Comparison of ENCODE assay signal across 15 cellular contexts in the genomic region with DNA sequence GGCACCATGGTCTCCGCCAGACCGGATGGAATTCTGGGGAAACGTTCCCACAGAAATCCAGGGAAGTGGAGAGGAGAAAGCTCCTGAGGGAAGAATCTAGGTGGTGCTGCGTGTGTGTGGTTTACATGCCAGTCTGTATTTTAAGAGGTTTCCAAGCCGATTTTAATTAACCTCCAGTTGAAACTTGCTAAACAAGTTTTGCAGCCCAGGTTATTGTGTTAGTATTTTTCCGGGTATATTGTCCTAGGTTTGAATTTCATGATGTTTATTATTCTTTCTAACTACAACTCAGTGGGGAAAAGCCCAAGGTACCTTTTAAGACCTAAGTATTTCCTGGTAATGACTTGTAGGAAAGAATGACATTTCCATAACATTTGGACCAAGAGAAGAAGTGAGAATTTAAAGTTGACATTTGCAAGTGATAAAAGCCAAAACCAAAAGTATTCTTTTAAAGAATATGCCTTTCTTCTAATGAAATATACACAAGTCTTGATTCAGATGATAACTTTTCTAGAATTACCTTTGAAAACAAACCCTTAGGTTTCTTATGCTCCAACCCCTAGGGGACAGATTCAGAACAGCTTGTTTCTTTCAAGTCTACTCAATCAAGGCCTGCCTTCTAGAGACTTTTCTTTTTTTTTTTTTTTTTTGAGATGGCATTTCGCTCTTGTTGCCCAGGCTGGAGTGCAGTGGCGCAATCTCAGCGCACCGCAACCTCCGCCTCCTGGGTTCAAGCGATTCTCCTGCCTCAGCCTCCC. TPM values are rescaled to one million over a fixed set of nuclear protein-coding genes. Genes with fewer than 3 reads are reported as not detected.
A peak's percentile ranks its signal among the peaks of the same experiment; 100 is the strongest.
DNase-seq lines count a peak whose midpoint lies in the region; ATAC-seq, FAIRE-seq and TF ChIP-seq lines count a peak whose summit lies in the region.
"Had no signal": no experiment of that assay in that cellular context is flagged by ENCODE, and none has a peak within 500 bp of the region (broad histone marks: within the 10 kb centered on the region; RNA-seq: fewer than 3 reads in every experiment).

No MANE protein-coding gene starts in this region.

- H3K9me3 ChIP-seq in A549: no peaks in the 10 kb centered on the region
- no peaks in the 10 kb centered on the region for H3K9me3 ChIP-seq in H9 (ENCODE audit: control insufficient read depth, low read depth, low read length)
- no peaks in the 10 kb centered on the region for H3K9me3 ChIP-seq in K562 (replicated peaks; ENCODE audit: control insufficient read depth, insufficient read depth, low read depth, low read length)
- no peaks in the 10 kb centered on the region for H3K9me3 ChIP-seq in SJCRH30 (replicated peaks)
- H3K9me3 ChIP-seq: BLaER1 treated with 17β-estradiol and CSF1 and Interleukin-3, amounts not matched to agents 10 nM and 100 nM; gastrocnemius medialis had no signal

- TF ChIP-seq EP300 in A549 (IDR thresholded peaks at IDR 0.05) (no peak), K562 (IDR thresholded peaks at IDR 0.05; ENCODE audit: low read length) (no peak)

- no peak overlapping the region for H4K8ac ChIP-seq in H9 (replicated peaks; ENCODE audit: insufficient read length, low read depth, low read length)

- no peak overlapping the region for H3K9ac ChIP-seq in H9 (ENCODE audit: extremely low read depth, insufficient read length, low read length)
- no peak overlapping the region for H3K9ac ChIP-seq in K562 (ENCODE audit: insufficient read depth in 1 of 2, low read depth in 2 of 2, low read length in 2 of 2)
- H3K9ac ChIP-seq: BLaER1 treated with 17β-estradiol and CSF1 and Interleukin-3, amounts not matched to agents 10 nM and 100 nM; KMS-11 had no signal

- peaks cover 29 to 35% of the 10 kb centered on the region in 2 experiments for H3K4me1 Mint-ChIP-seq in H9
- H3K4me1 Mint-ChIP-seq in mesothelial cell of epicardium: peaks cover 51% of the 10 kb centered on the region

- H3K18ac ChIP-seq in H9 (ENCODE audit: insufficient read length, low read depth, low read length): no peak overlapping the region

- H2AFZ ChIP-seq in H9 (ENCODE audit: low read length) (no peak overlapping the region), K562 (ENCODE audit: low read depth, low read length) (no peak overlapping the region)

- no peak overlapping the region for H2BK15ac ChIP-seq in H9 (ENCODE audit: low read depth, low read length)

- H3K4me3 Mint-ChIP-seq in H9: no peak overlapping the region
- H3K4me3 Mint-ChIP-seq in mesothelial cell of epicardium: no peak overlapping the region

- H2BK12ac ChIP-seq in H9 (ENCODE audit: insufficient read length, low read depth, low read length): no peak overlapping the region

- H4K91ac ChIP-seq in H9 (ENCODE audit: insufficient read length, low read depth, low read length): no peak overlapping the region

- H3K4me3 ChIP-seq in A549 (no peak overlapping the region), K562 (no peak overlapping the region), SJCRH30 (no peak overlapping the region)
- H3K4me3 ChIP-seq: BLaER1 treated with 17β-estradiol and CSF1 and Interleukin-3, amounts not matched to agents 10 nM and 100 nM; cardiac muscle cell; gastrocnemius medialis had no signal

- no peak overlapping the region for H2BK20ac ChIP-seq in H9 (ENCODE audit: low read depth, low read length, poor library complexity, severe bottlenecking)

- DNase-seq in A549 (ENCODE audit: low read depth in 1 of 2, low spot score in 1 of 2): no peak
- no peak for DNase-seq in H9
- DNase-seq in K562 (ENCODE audit: extremely low read depth in 1 of 4, low spot score in 3 of 4): no peak
- peak in 1 of 2 experiments; percentile 40 for DNase-seq in mesothelial cell of epicardium (ENCODE audit: low spot score in 2 of 2, unreplicated experiment in 2 of 2)
- no peak for DNase-seq in SJCRH30
- no peak for DNase-seq in NCI-H82 treated with DMSO at 0.1 percent for 48 hours (lab: John Stamatoyannopoulos, UW; ENCODE audit: unreplicated experiment)
- DNase-seq: gastrocnemius medialis; NCI-H69; stimulated activated naive CD4-positive, alpha-beta T cell; T-helper 9 cell had no signal

- no peak overlapping the region for H2BK120ac ChIP-seq in H9 (ENCODE audit: low read depth, low read length, poor library complexity, severe bottlenecking)

- ATAC-seq in A549 (peak in 1 of 2 experiments; percentile 59; a peak in 3 of 6 replicates), K562 (peak; percentile 39; the same call in 1 of the 3 replicates), HG03175 (IDR thresholded peaks at IDR 0.05; ENCODE audit: unreplicated experiment) (no peak), GM18868 (IDR thresholded peaks at IDR 0.05; ENCODE audit: unreplicated experiment) (no peak)
- ATAC-seq: gastrocnemius medialis had no signal

- no peak for FAIRE-seq in A549 (lab: Jason Lieb, UNC)
- no peak for FAIRE-seq in K562 (lab: Jason Lieb, UNC)

- H3K79me2 ChIP-seq in H9 (ENCODE audit: insufficient read depth, low read length) (no peaks in the 10 kb centered on the region), K562 (ENCODE audit: control insufficient read depth, insufficient read depth, low read length) (no peaks in the 10 kb centered on the region)

- H3K79me1 ChIP-seq in H9 (ENCODE audit: insufficient read depth, low read depth, low read length, poor library complexity, severe bottlenecking): no peaks in the 10 kb centered on the region

- H3K27me3 ChIP-seq in H9 (ENCODE audit: insufficient read depth, low read length) (no peaks in the 10 kb centered on the region), K562 (ENCODE audit: control insufficient read depth in 2 of 2, insufficient read depth in 2 of 2, low read length in 2 of 2) (no peaks in the 10 kb centered on the region), SJCRH30 (no peaks in the 10 kb centered on the region)
- H3K27me3 ChIP-seq: BLaER1 treated with 17β-estradiol and CSF1 and Interleukin-3, amounts not matched to agents 10 nM and 100 nM; cardiac muscle cell; gastrocnemius medialis had no signal

- in situ Hi-C loops in K562 (cut with MboI): no loop called here

- H3T11ph ChIP-seq in H9 (ENCODE audit: low read length): no peak overlapping the region

- H3K36me3 Mint-ChIP-seq in H9 (ENCODE audit: insufficient read depth in 1 of 3, low read depth in 3 of 3) (no peaks in the 10 kb centered on the region), mesothelial cell of epicardium (no peaks in the 10 kb centered on the region)

- intact Hi-C loops in K562 (cut with micrococcal nuclease): no loop called here

- CTCF ChIA-PET in A549 (lab: Yijun Ruan, JAX): interaction anchor here (1.0 to 5.9 kb wide), 5 partner anchors 9 to 105 kb away, joined by 3 to 48 read pairs (median 4); no protein-coding TSS in a partner anchor
- CTCF ChIA-PET in K562 (lab: Yijun Ruan, JAX; ENCODE audit: low intra/inter-chr PET ratio): no interaction called here

- H3K4me1 ChIP-seq in A549 (peaks cover 34% of the 10 kb centered on the region), H9 (ENCODE audit: insufficient read depth, low read length) (no peaks in the 10 kb centered on the region; the same call in 1 of the 2 replicates), K562 (replicated peaks in 1 of 2; ENCODE audit: control insufficient read depth in 2 of 2, insufficient read depth in 2 of 2, low read length in 2 of 2) (peaks cover 0 to 5% of the 10 kb centered on the region in 2 experiments; a peak in 3 of 5 replicates), SJCRH30 (peaks cover 3% of the 10 kb centered on the region; the same call in 1 of the 2 replicates)
- H3K4me1 ChIP-seq: gastrocnemius medialis had no signal

- H3K9me1 ChIP-seq in K562 (ENCODE audit: control insufficient read depth, insufficient read depth, low read length): no peaks in the 10 kb centered on the region

- no peaks in the 10 kb centered on the region for H3K36me3 ChIP-seq in K562 (ENCODE audit: control insufficient read depth, insufficient read depth, low read length)
- no peaks in the 10 kb centered on the region for H3K36me3 ChIP-seq in SJCRH30
- H3K36me3 ChIP-seq: BLaER1 treated with 17β-estradiol and CSF1 and Interleukin-3, amounts not matched to agents 10 nM and 100 nM; cardiac muscle cell; gastrocnemius medialis had no signal

- H3K9me3 Mint-ChIP-seq in H9: no peaks in the 10 kb centered on the region
- H3K9me3 Mint-ChIP-seq in mesothelial cell of epicardium: no peaks in the 10 kb centered on the region

- no TSS peak for BruUV-seq in K562 (replicated peaks; lab: Mats Ljungman, UMichigan)

- no peak for TF ChIP-seq POLR2A in A549 (IDR thresholded peaks at IDR 0.05; ENCODE audit: low read length)
- no peak for TF ChIP-seq POLR2A in K562 (conservative IDR thresholded peaks at IDR 0.05)

- H3K23ac ChIP-seq in H9 (ENCODE audit: insufficient read length, low read depth, low read length): no peak overlapping the region

- no peak overlapping the region for H3K14ac ChIP-seq in H9 (ENCODE audit: insufficient read depth, low read length)

- no peak overlapping the region for H2AK5ac ChIP-seq in H9 (ENCODE audit: insufficient read length, low read length)

- peak overlapping the region; percentile 25; the same call in 1 of the 3 replicates for H3K4me2 ChIP-seq in A549
- no peak overlapping the region for H3K4me2 ChIP-seq in H9 (ENCODE audit: insufficient read depth, insufficient read length, low read length)
- H3K4me2 ChIP-seq in K562 (ENCODE audit: insufficient read depth, low read length): no peak overlapping the region
- H3K4me2 ChIP-seq: BLaER1 treated with 17β-estradiol and CSF1 and Interleukin-3, amounts not matched to agents 10 nM and 100 nM; KMS-11 had no signal

- no peaks in the 10 kb centered on the region for H4K20me1 ChIP-seq in H9 (ENCODE audit: control insufficient read depth, insufficient read depth, insufficient read length)
- no peaks in the 10 kb centered on the region for H4K20me1 ChIP-seq in K562 (replicated peaks; ENCODE audit: control insufficient read depth, insufficient read depth, low read length)
- H4K20me1 ChIP-seq: BLaER1 treated with 17β-estradiol and CSF1 and Interleukin-3, amounts not matched to agents 10 nM and 100 nM had no signal

- no peaks in the 10 kb centered on the region for H3K23me2 ChIP-seq in H9 (ENCODE audit: insufficient read length, low read depth, low read length, poor library complexity, severe bottlenecking)

- H3K27me3 Mint-ChIP-seq in H9 (ENCODE audit: low read depth): no peaks in the 10 kb centered on the region
- no peaks in the 10 kb centered on the region for H3K27me3 Mint-ChIP-seq in mesothelial cell of epicardium (ENCODE audit: low read depth)

- 85% methylated on average over 12 of the region's 12 CpGs for WGBS in A549 (ENCODE audit: missing lambda C conversion rate)
- no CpG with 5 or more reads among the region's 12 CpGs for WGBS in H9 (ENCODE audit: extremely low coverage, insufficient read length, low lambda C conversion rate)
- WGBS in K562 (ENCODE audit: insufficient coverage, low coverage, missing lambda C conversion rate): 64% methylated on average over 8 of the region's 12 CpGs

- H3K4ac ChIP-seq in H9 (ENCODE audit: low read depth, low read length): no peak overlapping the region

- H3K27ac ChIP-seq in A549 (peak overlapping the region; percentile 88 to 98), H9 (ENCODE audit: insufficient read length, low read depth, low read length) (no peak overlapping the region), K562 (ENCODE audit: extremely low read depth, low read depth, low read length) (no peak overlapping the region), SJCRH30 (no peak overlapping the region)
- H3K27ac ChIP-seq: BLaER1 treated with 17β-estradiol and CSF1 and Interleukin-3, amounts not matched to agents 10 nM and 100 nM; cardiac muscle cell; KMS-11 had no signal

- no peak for TF ChIP-seq RAD21 in A549 (conservative IDR thresholded peaks at IDR 0.05 in 1 of 2, IDR thresholded peaks at IDR 0.05 in 1 of 2)
- no peak for TF ChIP-seq RAD21 in K562 (CRISPR knock-in tag; conservative IDR thresholded peaks at IDR 0.05 in 1 of 2, IDR thresholded peaks at IDR 0.05 in 1 of 2)

- TF ChIP-seq CTCF in A549 (IDR thresholded peaks at IDR 0.05) (no peak), H9 (conservative IDR thresholded peaks at IDR 0.05) (peak; percentile 46), K562 (IDR thresholded peaks at IDR 0.05 in 2 of 3, conservative IDR thresholded peaks at IDR 0.05 in 1 of 3; ENCODE audit: insufficient read depth in 2 of 3, low read depth in 1 of 3, low read length in 3 of 3) (no peak), mesothelial cell of epicardium (IDR thresholded peaks at IDR 0.05; ENCODE audit: unreplicated experiment) (no peak)

- no peak overlapping the region for H3K56ac ChIP-seq in H9 (ENCODE audit: insufficient read length, low read depth, low read length)

- H3K27ac Mint-ChIP-seq in H9: peak overlapping the region in 1 of 3 experiments; percentile 47; a peak in 1 of 7 replicates
- peak overlapping the region; percentile 94 for H3K27ac Mint-ChIP-seq in mesothelial cell of epicardium

- no peak overlapping the region for H2BK5ac ChIP-seq in H9 (ENCODE audit: insufficient read length, low read length)

- POLR2A ChIA-PET in A549 (lab: Yijun Ruan, JAX) (interaction anchor here (1.2 kb wide), 1 partner anchor 14 kb away, joined by 14 read pairs; a partner anchor contains a TSS), K562 (lab: Yijun Ruan, JAX) (interaction anchor here (0.6 kb wide), 2 partner anchors 49 to 63 kb away, joined by 3 to 5 read pairs; no protein-coding TSS in a partner anchor)

- no peak overlapping the region for H4K5ac ChIP-seq in H9 (ENCODE audit: insufficient read length, low read depth, low read length)

RNA-seq across cellular contexts. Expression of a gene that starts 14.6 kb away (rescaled TPM):
- polyA plus RNA-seq in A549 (2011; rRNA removed) (2,314 and 3,185 TPM in 2 replicates), A549 (2017; fragmentation: RNase III; extraction: RNeasy Plus Mini Kit Qiagen cat#74134 plus additional on column Dnase treatment) (458 to 607 TPM (median 585 TPM) in 3 replicates), K562 (2011; rRNA removed) (160 and 169 TPM in 2 replicates), K562 (2014; fragmentation: Illumina TruSeq; extraction: Trizol) (66.1 and 74.1 TPM in 2 replicates), K562 (2014; fragmentation: Nextera tagmentation; extraction: Ambion mirVana) (100 to 1,000 TPM; 161 to 194 TPM), K562 (2014; rRNA removed) (77.6 and 94.7 TPM in 2 replicates)
- 394 and 479 TPM in 2 replicates for polyA plus RNA-seq in A549 (2012; cell fraction: cytosol; rRNA removed)
- 830 and 1,625 TPM in 2 replicates for polyA plus RNA-seq in A549 (2012; cell fraction: nucleus; rRNA removed)
- polyA minus RNA-seq in A549 (2011; rRNA and poly(A)+ RNA removed): 644 and 676 TPM in 2 replicates
- total RNA-seq in H9 (2021) (55.2 and 62.2 TPM in 2 replicates), K562 (2014; rRNA removed) (48.7 and 53.2 TPM in 2 replicates), K562 (2014; rRNA removed; fragmentation: Illumina TruSeq; extraction: Trizol) (71.1 and 71.9 TPM in 2 replicates), K562 (2015; rRNA removed; fragmentation: Illumina TruSeq; extraction: Trizol) (43.7 and 47.4 TPM in 2 replicates), K562 (2021) (49.2 and 51.8 TPM in 2 replicates), mesothelial cell of epicardium (225 to 236 TPM (median 233 TPM) in 3 replicates)
- 146 and 240 TPM in 2 replicates for total RNA-seq in K562 (2011; cell fraction: chromatin; rRNA removed; ENCODE audit: low replicate concordance)
- 107 and 113 TPM in 2 replicates for total RNA-seq in K562 (2011; cell fraction: nucleolus; rRNA removed)
- 145 and 181 TPM in 2 replicates for total RNA-seq in K562 (2011; cell fraction: nucleoplasm; rRNA removed)
- 24.1 and 90.3 TPM in 2 replicates for polyA plus RNA-seq in K562 (2011; cell fraction: cytosol; rRNA removed)
- 354 and 641 TPM in 2 replicates for polyA plus RNA-seq in K562 (2011; cell fraction: nucleus; rRNA removed)
- polyA plus RNA-seq in K562 (2012): 60.7 and 194 TPM in 2 replicates
- polyA minus RNA-seq in K562 (2011; rRNA and poly(A)+ RNA removed): 51.7 and 72.1 TPM in 2 replicates
- 17.5 and 19.9 TPM in 2 replicates for polyA minus RNA-seq in K562 (2011; cell fraction: cytosol; rRNA and poly(A)+ RNA removed)
- polyA minus RNA-seq in K562 (2011; cell fraction: nucleus; rRNA and poly(A)+ RNA removed): 59.4 and 128 TPM in 2 replicates
- total RNA-seq in SJCRH30 (2014; rRNA removed; shearing (Covaris generic)): 24.6 and 25.6 TPM in 2 replicates

RNA-seq across cellular contexts. Expression of a gene that starts 54.5 kb away (rescaled TPM):
- polyA plus RNA-seq in A549 (2011; rRNA removed): 83.0 and 110 TPM in 2 replicates
- polyA plus RNA-seq in A549 (2012; cell fraction: cytosol; rRNA removed): 43.1 and 45.1 TPM in 2 replicates
- 43.6 and 65.1 TPM in 2 replicates for polyA plus RNA-seq in A549 (2012; cell fraction: nucleus; rRNA removed)
- polyA plus RNA-seq in A549 (2017; fragmentation: RNase III; extraction: RNeasy Plus Mini Kit Qiagen cat#74134 plus additional on column Dnase treatment): 87.0 to 91.2 TPM (median 87.3 TPM) in 3 replicates
- polyA minus RNA-seq in A549 (2011; rRNA and poly(A)+ RNA removed): 31.7 and 35.7 TPM in 2 replicates
- 72.3 and 73.4 TPM in 2 replicates for total RNA-seq in H9 (2021)
- total RNA-seq in K562 (2011; cell fraction: chromatin; rRNA removed; ENCODE audit: low replicate concordance): 67.3 and 68.2 TPM in 2 replicates
- 41.0 and 44.0 TPM in 2 replicates for total RNA-seq in K562 (2011; cell fraction: nucleolus; rRNA removed)
- total RNA-seq in K562 (2011; cell fraction: nucleoplasm; rRNA removed): 36.3 and 43.4 TPM in 2 replicates
- 33.2 and 34.2 TPM in 2 replicates for total RNA-seq in K562 (2014; rRNA removed)
- 50.6 and 55.5 TPM in 2 replicates for total RNA-seq in K562 (2014; rRNA removed; fragmentation: Illumina TruSeq; extraction: Trizol)
- total RNA-seq in K562 (2015; rRNA removed; fragmentation: Illumina TruSeq; extraction: Trizol): 29.8 and 31.2 TPM in 2 replicates
- total RNA-seq in K562 (2021): 35.3 and 38.6 TPM in 2 replicates
- 37.6 and 60.3 TPM in 2 replicates for polyA plus RNA-seq in K562 (2011; rRNA removed)
- polyA plus RNA-seq in K562 (2011; cell fraction: cytosol; rRNA removed): 15.1 and 24.6 TPM in 2 replicates
- 45.6 and 53.8 TPM in 2 replicates for polyA plus RNA-seq in K562 (2011; cell fraction: nucleus; rRNA removed)
- polyA plus RNA-seq in K562 (2012): 31.7 and 37.7 TPM in 2 replicates
- polyA plus RNA-seq in K562 (2014; fragmentation: Illumina TruSeq; extraction: Trizol): 45.3 and 46.4 TPM in 2 replicates
- polyA plus RNA-seq in K562 (2014; fragmentation: Nextera tagmentation; extraction: Ambion mirVana): 10 to 100 TPM; 50.0 to 80.9 TPM
- polyA plus RNA-seq in K562 (2014; rRNA removed): 45.2 and 51.0 TPM in 2 replicates
- 39.3 and 52.9 TPM in 2 replicates for polyA minus RNA-seq in K562 (2011; rRNA and poly(A)+ RNA removed)
- 13.5 and 22.0 TPM in 2 replicates for polyA minus RNA-seq in K562 (2011; cell fraction: cytosol; rRNA and poly(A)+ RNA removed)
- 17.5 and 25.1 TPM in 2 replicates for polyA minus RNA-seq in K562 (2011; cell fraction: nucleus; rRNA and poly(A)+ RNA removed)
- 29.0 to 32.7 TPM (median 32.5 TPM) in 3 replicates for total RNA-seq in mesothelial cell of epicardium
- total RNA-seq in SJCRH30 (2014; rRNA removed; shearing (Covaris generic)): 75.4 and 82.3 TPM in 2 replicates

Comparison
In these comparisons a context has a peak if more than half of its experiments do, and no peak if none do; other contexts are left out.
1. H3K27ac ChIP-seq: peak in A549 (2 of 2); none in H9 (single experiment), K562 (single experiment) and SJCRH30 (single experiment).